8 cellular contexts compared by ENCODE assay signal in the genomic region with DNA sequence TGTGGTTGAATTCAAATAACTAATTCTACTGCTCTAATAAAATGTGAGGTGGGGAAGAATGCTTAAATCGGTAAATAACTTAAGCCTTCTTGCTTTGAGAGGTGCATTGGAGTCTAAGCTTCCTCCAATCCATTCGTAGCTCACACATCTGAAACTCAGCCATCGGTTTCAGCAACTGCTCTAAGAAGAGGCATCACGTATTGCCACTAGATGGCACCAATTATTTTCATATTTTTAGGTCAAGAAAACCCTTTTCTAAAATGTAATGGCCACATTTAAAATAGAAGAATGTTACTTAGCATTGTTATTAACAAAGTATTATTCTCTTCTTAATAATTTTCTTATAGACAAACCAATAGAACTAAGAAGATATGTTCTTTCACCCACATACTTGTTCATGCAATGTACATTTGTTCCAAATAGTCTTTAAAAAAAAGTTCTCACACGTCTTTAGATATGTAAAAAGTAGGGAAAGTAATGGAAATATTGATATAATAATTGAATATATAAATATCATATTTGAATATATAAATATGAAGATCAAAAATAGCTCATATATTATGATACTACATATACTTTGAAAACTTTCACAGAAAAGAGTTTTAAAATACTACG.
DNase-seq lines count a peak whose midpoint lies in the region; ATAC-seq and TF ChIP-seq lines count a peak whose summit lies in the region.

No MANE protein-coding gene starts in this region.

- no peaks in the 10 kb centered on the region for H3K79me2 ChIP-seq in Loucy (ENCODE audit: insufficient read depth, low read length)

- peak overlapping the region; percentile 11 for H3K4me2 ChIP-seq in Loucy (ENCODE audit: low read depth, low read length, poor library complexity, severe bottlenecking)

- no peaks in the 10 kb centered on the region for H3K4me1 ChIP-seq in Loucy (ENCODE audit: insufficient read depth, low read length, poor library complexity, severe bottlenecking)

- TF ChIP-seq CTCF in GM13977 (IDR thresholded peaks at IDR 0.05; ENCODE audit: extremely low read depth, insufficient read depth, missing control alignments): peak; percentile 59
- TF ChIP-seq CTCF in Loucy (conservative IDR thresholded peaks at IDR 0.05; ENCODE audit: low read length): peak; percentile 75
- peak; percentile 56 for TF ChIP-seq CTCF in RWPE1 (conservative IDR thresholded peaks at IDR 0.05; ENCODE audit: low read depth)
- peak; percentile 54 for TF ChIP-seq CTCF in fibroblast of villous mesenchyme (IDR thresholded peaks at IDR 0.05; ENCODE audit: insufficient read depth, low read depth, low read length)
- TF ChIP-seq CTCF in omental fat pad (IDR thresholded peaks at IDR 0.05): no peak

- H2AFZ ChIP-seq in Loucy (ENCODE audit: low read length): no peak overlapping the region; the same call in 1 of the 2 replicates

- no peaks in the 10 kb centered on the region for H3K9me2 ChIP-seq in Loucy (replicated peaks; ENCODE audit: low read depth, low read length)

- no peak overlapping the region for H3K9ac ChIP-seq in Loucy (ENCODE audit: low read depth, low read length, poor library complexity, severe bottlenecking)

- no peaks in the 10 kb centered on the region for H3F3A ChIP-seq in Loucy (ENCODE audit: low read depth)

- H3K4me3 ChIP-seq in Loucy (ENCODE audit: low read length, poor library complexity, severe bottlenecking) (no peak overlapping the region), fibroblast of villous mesenchyme (ENCODE audit: low read depth, low read length) (no peak overlapping the region)

- H3K36me3 ChIP-seq in Loucy (ENCODE audit: insufficient read depth, low read length): no peaks in the 10 kb centered on the region

- CTCF ChIA-PET in RWPE1 (lab: Yijun Ruan, JAX): interaction anchor here (0.7 to 1.3 kb wide), 3 partner anchors 11 to 54 kb away, joined by 3 read pairs; no protein-coding TSS in a partner anchor

- POLR2A ChIA-PET in RWPE1 (lab: Yijun Ruan, JAX; ENCODE audit: low non-redundant PET): no interaction called here

- H3K9me3 ChIP-seq in Loucy (ENCODE audit: insufficient read depth, low read depth, low read length): no peaks in the 10 kb centered on the region

- ATAC-seq in HG03571 (IDR thresholded peaks at IDR 0.05; ENCODE audit: unreplicated experiment) (no peak), omental fat pad (ENCODE audit: low FRiP score) (no peak)

- no peaks in the 10 kb centered on the region for H3K27me3 ChIP-seq in Loucy (ENCODE audit: insufficient read depth, low read length, poor library complexity, severe bottlenecking)

- in situ Hi-C loops in GM13977 (cut with MboI; ENCODE audit: low pct_unique_long_range_greater_than_20kb, low sequenced_read_pairs, unreplicated experiment): no loop called here

- DNase-seq in GM13977 (ENCODE audit: low spot score): no peak
- no peak for DNase-seq in RWPE1 (ENCODE audit: low spot score)
- peak; percentile 20 for DNase-seq in fibroblast of villous mesenchyme (ENCODE audit: low read depth)
- DNase-seq in activated gamma-delta T cell (lab: John Stamatoyannopoulos, UW): no peak
- no peak for DNase-seq in GM19240 (ENCODE audit: insufficient read length, low spot score)
- no peak for DNase-seq in omental fat pad (ENCODE audit: low spot score)

- no peak overlapping the region for H3K27ac ChIP-seq in RWPE1

- no peaks in the 10 kb centered on the region for H4K20me1 ChIP-seq in Loucy (ENCODE audit: insufficient read depth, low read length, poor library complexity, severe bottlenecking)

Comparison
In these comparisons a context has a peak if more than half of its experiments do, and no peak if none do; other contexts are left out.
1. CTCF ChIP-seq: peak in GM13977 (single experiment), Loucy (single experiment), RWPE1 (single experiment) and fibroblast of villous mesenchyme (single experiment); none in omental fat pad (0 of 3).